Comparison of ENCODE assay signal across 29 cellular contexts in the genomic region with DNA sequence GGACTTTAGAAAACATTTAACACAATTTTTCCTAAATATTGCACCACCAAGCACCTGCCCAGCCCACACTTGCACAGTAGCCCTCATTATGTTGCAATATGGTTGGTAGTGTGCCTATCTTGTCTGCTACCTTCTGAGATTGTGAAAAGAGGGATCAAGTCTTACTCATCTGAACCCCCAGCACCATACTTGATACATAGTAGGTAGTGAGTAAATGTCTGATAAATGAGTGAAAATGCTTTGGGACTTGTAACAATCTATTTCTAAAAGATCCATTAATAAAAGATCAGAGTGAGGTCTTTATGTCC.
A peak's percentile ranks its signal among the peaks of the same experiment; 100 is the strongest.
DNase-seq lines count a peak whose midpoint lies in the region; ATAC-seq and TF ChIP-seq lines count a peak whose summit lies in the region.
"Had no signal": no experiment of that assay in that cellular context is flagged by ENCODE, and none has a peak within 500 bp of the region (broad histone marks: within the 10 kb centered on the region; RNA-seq: fewer than 3 reads in every experiment).

No MANE protein-coding gene starts in this region.

- no peaks in the 10 kb centered on the region for H3K27me3 ChIP-seq in iPS-15b (ENCODE audit: control insufficient read depth, insufficient read depth, low read length)
- H3K27me3 ChIP-seq in body of pancreas: no peaks in the 10 kb centered on the region
- H3K27me3 ChIP-seq: brain microvascular endothelial cell, hepatocyte, testis had no signal

- H3K4me3 ChIP-seq in iPS-15b (ENCODE audit: low read depth, low read length) (no peak overlapping the region), body of pancreas (no peak overlapping the region)
- H3K4me3 ChIP-seq: adrenal gland, GM23248, hepatocyte, left ventricle myocardium inferior, pancreas, SK-N-MC, testis had no signal

- H3K36me3 Mint-ChIP-seq in WTC11: no peaks in the 10 kb centered on the region
- H3K36me3 Mint-ChIP-seq: CD4-positive, alpha-beta memory T cell had no signal

- no peak for DNase-seq in stimulated activated naive CD8-positive, alpha-beta T cell treated with anti-CD3 and anti-CD28 coated beads, Interleukin-15, Interleukin-2, amounts not matched to agents 100 U/mL and 50 U/mL, for 24 hours
- DNase-seq in stimulated activated naive CD8-positive, alpha-beta T cell treated with anti-CD3 and anti-CD28 coated beads, Interleukin-15, amount 100 ng/mL, for 72 hours: no peak
- DNase-seq in WTC11 (ENCODE audit: low spot score) (no peak), body of pancreas (no peak), T-helper 9 cell (no peak)
- DNase-seq: activated CD4-positive, alpha-beta T cell treated with anti-CD3 and anti-CD28 coated beads, Interleukin-2, amount 50 U/mL, for 48 hours; activated CD4-positive, CD25-positive, alpha-beta regulatory T cell treated with anti-CD3 and anti-CD28 coated beads, Interleukin-2, amount 50 U/mL, for 72 hours; activated CD8-positive, alpha-beta memory T cell treated with anti-CD3 and anti-CD28 coated beads, Interleukin-2, amount 50 U/mL, for 48 hours; activated naive CD4-positive, alpha-beta T cell treated with Interleukin-2 at 50 U/mL for 16 hours; adrenal gland; brain microvascular endothelial cell; CD4-positive, alpha-beta memory T cell; GM23248; left ventricle myocardium inferior; mesendoderm; NCI-H1048; NCI-H1694; NCI-H446 treated with DMSO at 0.1 percent for 48 hours; NCI-H82; pancreas; small intestine; stimulated activated naive CD4-positive, alpha-beta T cell; T-helper 17 cell; testis had no signal

- peak overlapping the region; percentile 28 for H3K9ac ChIP-seq in iPS-15b (ENCODE audit: low read depth, low read length)
- H3K9ac ChIP-seq: GM23248 had no signal

- no peak for TF ChIP-seq POLR2A in body of pancreas (IDR thresholded peaks at IDR 0.05)

- CTCF ChIA-PET in WTC11 (lab: Charles Lee): interaction anchor here (1.2 kb wide), 1 partner anchor 60 kb away, joined by 7 read pairs; no protein-coding TSS in a partner anchor

- H3K27ac ChIP-seq in body of pancreas: no peak overlapping the region
- H3K27ac ChIP-seq: adrenal gland, brain microvascular endothelial cell, GM23248, hepatocyte, left ventricle myocardium inferior, pancreas, SK-N-MC, testis had no signal

- H3K27ac Mint-ChIP-seq in stimulated activated naive CD8-positive, alpha-beta T cell treated with anti-CD3 and anti-CD28 coated beads, Interleukin-15, amount 100 ng/mL, for 72 hours: no peak overlapping the region
- peak overlapping the region; percentile 99 for H3K27ac Mint-ChIP-seq in WTC11
- H3K27ac Mint-ChIP-seq: activated T-helper 1 cell treated with anti-CD3 and anti-CD28 coated beads, Interleukin-12 subunit alpha, Interleukin-12 subunit beta, Interleukin-2, Interleukin-4 antibody, amounts not matched to agents 30 ng/mL and 10 ng/mL and 1 ng/mL, durations not matched to agents 14 hours and 24 hours and 36 hours; T-helper 17 cell had no signal

- H3K4me1 Mint-ChIP-seq in stimulated activated naive CD8-positive, alpha-beta T cell treated with anti-CD3 and anti-CD28 coated beads, Interleukin-15, amount 100 ng/mL, for 72 hours: peaks cover 14% of the 10 kb centered on the region
- peaks cover 58% of the 10 kb centered on the region for H3K4me1 Mint-ChIP-seq in WTC11
- H3K4me1 Mint-ChIP-seq: CD4-positive, alpha-beta memory T cell; T-helper 17 cell had no signal

- peaks cover 6% of the 10 kb centered on the region for H3K27me3 Mint-ChIP-seq in stimulated activated naive CD8-positive, alpha-beta T cell treated with anti-CD3 and anti-CD28 coated beads, Interleukin-15, amount 100 ng/mL, for 72 hours
- peaks cover 2% of the 10 kb centered on the region; the same call in 1 of the 2 replicates for H3K27me3 Mint-ChIP-seq in WTC11 (ENCODE audit: low read depth)
- H3K27me3 Mint-ChIP-seq: T-helper 17 cell had no signal

- H3K4me1 ChIP-seq in iPS-15b (ENCODE audit: control insufficient read depth, insufficient read depth, low read length) (peaks cover 19% of the 10 kb centered on the region), body of pancreas (no peaks in the 10 kb centered on the region)
- H3K4me1 ChIP-seq: adrenal gland, left ventricle myocardium inferior, pancreas, testis had no signal

- H3K4me3 Mint-ChIP-seq in stimulated activated naive CD8-positive, alpha-beta T cell treated with anti-CD3 and anti-CD28 coated beads, Interleukin-15, amount 100 ng/mL, for 72 hours: no peak overlapping the region
- H3K4me3 Mint-ChIP-seq in WTC11: no peak overlapping the region
- H3K4me3 Mint-ChIP-seq: activated T-helper 1 cell treated with anti-CD3 and anti-CD28 coated beads, Interleukin-12 subunit alpha, Interleukin-12 subunit beta, Interleukin-2, Interleukin-4 antibody, amounts not matched to agents 30 ng/mL and 10 ng/mL and 1 ng/mL, durations not matched to agents 14 hours and 24 hours and 36 hours; CD4-positive, alpha-beta memory T cell; T-helper 17 cell had no signal

- intact Hi-C loops in body of pancreas (cut with DNase I): no loop called here

- no peak for TF ChIP-seq CTCF in WTC11 (IDR thresholded peaks at IDR 0.05)
- TF ChIP-seq CTCF in body of pancreas (IDR thresholded peaks at IDR 0.05): no peak

- no peaks in the 10 kb centered on the region for H3K9me3 ChIP-seq in iPS-15b (ENCODE audit: control insufficient read depth, insufficient read depth, low read length)
- H3K9me3 ChIP-seq in body of pancreas: no peaks in the 10 kb centered on the region
- H3K9me3 ChIP-seq: adrenal gland, left ventricle myocardium inferior, pancreas, testis had no signal

- POLR2A ChIA-PET in WTC11 (lab: Charles Lee): no interaction called here

- no peaks in the 10 kb centered on the region for H3K9me3 Mint-ChIP-seq in stimulated activated naive CD8-positive, alpha-beta T cell treated with anti-CD3 and anti-CD28 coated beads, Interleukin-15, amount 100 ng/mL, for 72 hours
- H3K9me3 Mint-ChIP-seq in WTC11: no peaks in the 10 kb centered on the region
- H3K9me3 Mint-ChIP-seq: activated T-helper 1 cell treated with anti-CD3 and anti-CD28 coated beads, Interleukin-12 subunit alpha, Interleukin-12 subunit beta, Interleukin-2, Interleukin-4 antibody, amounts not matched to agents 30 ng/mL and 10 ng/mL and 1 ng/mL, durations not matched to agents 14 hours and 24 hours and 36 hours had no signal

- peak; percentile 46 for ATAC-seq in stimulated activated naive CD8-positive, alpha-beta T cell treated with anti-CD3 and anti-CD28 coated beads, Interleukin-15, Interleukin-2, amounts not matched to agents 100 U/mL and 50 U/mL, for 24 hours
- no peak for ATAC-seq in stimulated activated naive CD8-positive, alpha-beta T cell treated with anti-CD3 and anti-CD28 coated beads, Interleukin-15, amount 100 ng/mL, for 72 hours
- ATAC-seq in WTC11: peak; percentile 28
- ATAC-seq in body of pancreas: no peak
- no peak for ATAC-seq in HG03521 (IDR thresholded peaks at IDR 0.05; ENCODE audit: unreplicated experiment)
- ATAC-seq: pancreas, T-helper 17 cell had no signal

- H3K36me3 ChIP-seq in iPS-15b (ENCODE audit: control insufficient read depth, insufficient read depth, low read length) (no peaks in the 10 kb centered on the region), body of pancreas (replicated peaks in 1 of 2; ENCODE audit: insufficient read depth in 1 of 2, low read depth in 2 of 2) (no peaks in the 10 kb centered on the region)
- H3K36me3 ChIP-seq: adrenal gland, brain microvascular endothelial cell, left ventricle myocardium inferior, pancreas had no signal

TF ChIP-seq in WTC11, 78 proteins besides CTCF, POLR2A, EP300 and RAD21 (continues in another document):
- no peak for TF ChIP-seq IRF1 (CRISPR knock-in tag; IDR thresholded peaks at IDR 0.05)
- TF ChIP-seq, protein P1, sequence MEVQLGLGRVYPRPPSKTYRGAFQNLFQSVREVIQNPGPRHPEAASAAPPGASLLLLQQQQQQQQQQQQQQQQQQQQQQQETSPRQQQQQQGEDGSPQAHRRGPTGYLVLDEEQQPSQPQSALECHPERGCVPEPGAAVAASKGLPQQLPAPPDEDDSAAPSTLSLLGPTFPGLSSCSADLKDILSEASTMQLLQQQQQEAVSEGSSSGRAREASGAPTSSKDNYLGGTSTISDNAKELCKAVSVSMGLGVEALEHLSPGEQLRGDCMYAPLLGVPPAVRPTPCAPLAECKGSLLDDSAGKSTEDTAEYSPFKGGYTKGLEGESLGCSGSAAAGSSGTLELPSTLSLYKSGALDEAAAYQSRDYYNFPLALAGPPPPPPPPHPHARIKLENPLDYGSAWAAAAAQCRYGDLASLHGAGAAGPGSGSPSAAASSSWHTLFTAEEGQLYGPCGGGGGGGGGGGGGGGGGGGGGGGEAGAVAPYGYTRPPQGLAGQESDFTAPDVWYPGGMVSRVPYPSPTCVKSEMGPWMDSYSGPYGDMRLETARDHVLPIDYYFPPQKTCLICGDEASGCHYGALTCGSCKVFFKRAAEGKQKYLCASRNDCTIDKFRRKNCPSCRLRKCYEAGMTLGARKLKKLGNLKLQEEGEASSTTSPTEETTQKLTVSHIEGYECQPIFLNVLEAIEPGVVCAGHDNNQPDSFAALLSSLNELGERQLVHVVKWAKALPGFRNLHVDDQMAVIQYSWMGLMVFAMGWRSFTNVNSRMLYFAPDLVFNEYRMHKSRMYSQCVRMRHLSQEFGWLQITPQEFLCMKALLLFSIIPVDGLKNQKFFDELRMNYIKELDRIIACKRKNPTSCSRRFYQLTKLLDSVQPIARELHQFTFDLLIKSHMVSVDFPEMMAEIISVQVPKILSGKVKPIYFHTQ (CRISPR knock-in tag; IDR thresholded peaks at IDR 0.05): no peak

Comparison
In these comparisons a context has a peak if more than half of its experiments do, and no peak if none do; other contexts are left out.
1. ATAC-seq: peak in stimulated activated naive CD8-positive, alpha-beta T cell treated with anti-CD3 and anti-CD28 coated beads, Interleukin-15, Interleukin-2, amounts not matched to agents 100 U/mL and 50 U/mL, for 24 hours (single experiment) and WTC11 (single experiment); none in stimulated activated naive CD8-positive, alpha-beta T cell treated with anti-CD3 and anti-CD28 coated beads, Interleukin-15, amount 100 ng/mL, for 72 hours (single experiment), body of pancreas (single experiment) and HG03521 (single experiment).